ENCODE assay signal across 1 cellular context in genomic region chr10:103832806-103833205, GRCh38.
TF ChIP-seq lines count a peak whose summit lies in the region.

No MANE protein-coding gene starts in this region.

TF ChIP-seq in K562, 482 proteins besides CTCF, POLR2A, EP300 and RAD21 (continued from another document):
- no peak for TF ChIP-seq U2AF1 (optimal IDR thresholded peaks at IDR 0.05; ENCODE audit: low read depth, low read length)
